Comparison of ENCODE assay signal across 25 cellular contexts in the genomic region with DNA sequence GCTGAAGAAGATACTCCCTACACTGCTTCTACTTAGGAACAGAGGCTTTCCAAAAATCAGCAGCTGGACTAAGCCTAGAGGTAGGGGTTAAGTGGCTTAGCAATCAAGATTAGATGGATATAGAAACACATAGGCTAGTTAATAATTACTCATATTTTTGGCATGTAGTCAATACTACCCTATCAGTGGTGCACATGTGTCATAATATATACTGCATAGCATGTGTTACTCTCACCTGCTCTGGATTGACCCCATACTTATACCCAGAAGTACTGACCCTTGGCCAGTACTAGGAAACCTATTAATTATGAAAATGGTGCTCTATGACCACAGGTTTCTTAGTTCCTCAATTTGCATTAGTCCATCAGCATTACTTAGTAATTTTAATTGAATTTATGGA.
DNase-seq lines count a peak whose midpoint lies in the region; ATAC-seq and TF ChIP-seq lines count a peak whose summit lies in the region.
"Had no signal": no experiment of that assay in that cellular context is flagged by ENCODE, and none has a peak within 500 bp of the region (broad histone marks: within the 10 kb centered on the region; RNA-seq: fewer than 3 reads in every experiment).

No MANE protein-coding gene starts in this region.

- DNase-seq in DMS53 treated with DMSO at 0.1 percent for 48 hours (lab: John Stamatoyannopoulos, UW; ENCODE audit: unreplicated experiment) (peak; percentile 79), epithelial cell of esophagus (ENCODE audit: low read depth) (peak; percentile 4), NCI-H146 treated with DMSO at 0.1 percent for 48 hours (lab: John Stamatoyannopoulos, UW; ENCODE audit: unreplicated experiment) (no peak), globus pallidus (ENCODE audit: low spot score) (no peak)
- no peak for DNase-seq in effector CD8-positive, alpha-beta T cell (lab: John Stamatoyannopoulos, UW)
- DNase-seq: CD4-positive, CD25-positive, alpha-beta regulatory T cell; COR-L47; DMS 273 treated with DMSO at 0.1 percent for 48 hours; GOT3; HCEC 1CT; KBM-7; NCI-H1105; NCI-H146; NCI-H2029 treated with DMSO at 0.1 percent for 48 hours; NCI-H345; NCI-H774; PC-9; SHP77 treated with DMSO at 0.1 percent for 48 hours; SW 1271; T-helper 17 cell had no signal

- TF ChIP-seq CTCF in epithelial cell of esophagus (IDR thresholded peaks at IDR 0.05; ENCODE audit: insufficient read depth, low read depth, low read length, missing control alignments): no peak

- ATAC-seq in GM19324 (IDR thresholded peaks at IDR 0.05; ENCODE audit: low FRiP score, unreplicated experiment) (peak; percentile 45), HG03354 (IDR thresholded peaks at IDR 0.05; ENCODE audit: poor library complexity, severe bottlenecking, unreplicated experiment) (peak; percentile 69), GM21381 (IDR thresholded peaks at IDR 0.05; ENCODE audit: unreplicated experiment) (no peak)
- ATAC-seq: A549, T-helper 17 cell had no signal

- no peak overlapping the region for H3K4me3 ChIP-seq in epithelial cell of esophagus (ENCODE audit: low read length)
- H3K4me3 ChIP-seq: A549, PC-9, SK-N-MC had no signal

Comparison
In these comparisons a context has a peak if more than half of its experiments do, and no peak if none do; other contexts are left out.
1. DNase-seq: peak in DMS53 treated with DMSO at 0.1 percent for 48 hours (single experiment) and epithelial cell of esophagus (single experiment); none in NCI-H146 treated with DMSO at 0.1 percent for 48 hours (single experiment), globus pallidus (single experiment) and effector CD8-positive, alpha-beta T cell (single experiment).